9 cellular contexts compared by ENCODE assay signal in genomic region chr6:168968228-168968627, GRCh38.
DNase-seq lines count a peak whose midpoint lies in the region; ATAC-seq and TF ChIP-seq lines count a peak whose summit lies in the region.
"Had no signal": no experiment of that assay in that cellular context is flagged by ENCODE, and none has a peak within 500 bp of the region (broad histone marks: within the 10 kb centered on the region; RNA-seq: fewer than 3 reads in every experiment).

No MANE protein-coding gene starts in this region.

- H3K4me1 Mint-ChIP-seq in activated CD8-positive, alpha-beta T cell treated with anti-CD3 and anti-CD28 coated beads for 36 hours (ENCODE audit: low read depth): no peaks in the 10 kb centered on the region
- no peaks in the 10 kb centered on the region for H3K4me1 Mint-ChIP-seq in activated CD8-positive, alpha-beta T cell treated with anti-CD3 and anti-CD28 coated beads, Interleukin-2, amount 10 ng/mL, durations not matched to agents 7 days and 5 days (ENCODE audit: low read depth)

- POLR2A ChIA-PET in activated CD8-positive, alpha-beta T cell treated with anti-CD3 and anti-CD28 coated beads for 36 hours (lab: Charles Lee): no interaction called here
- POLR2A ChIA-PET in activated CD8-positive, alpha-beta T cell treated with anti-CD3 and anti-CD28 coated beads, Interleukin-2, amount 10 ng/mL, durations not matched to agents 7 days and 5 days (lab: Charles Lee): no interaction called here

- H3K4me3 Mint-ChIP-seq in activated CD8-positive, alpha-beta T cell treated with anti-CD3 and anti-CD28 coated beads for 36 hours: no peak overlapping the region
- H3K4me3 Mint-ChIP-seq in activated CD8-positive, alpha-beta T cell treated with anti-CD3 and anti-CD28 coated beads, Interleukin-2, amount 10 ng/mL, durations not matched to agents 7 days and 5 days: no peak overlapping the region

- CTCF ChIA-PET in activated CD8-positive, alpha-beta T cell treated with anti-CD3 and anti-CD28 coated beads for 36 hours (lab: Charles Lee): no interaction called here
- CTCF ChIA-PET in activated CD8-positive, alpha-beta T cell treated with anti-CD3 and anti-CD28 coated beads, Interleukin-2, amount 10 ng/mL, durations not matched to agents 7 days and 5 days (lab: Charles Lee): no interaction called here

- ATAC-seq in activated CD8-positive, alpha-beta T cell treated with anti-CD3 and anti-CD28 coated beads for 36 hours: no peak
- no peak for ATAC-seq in activated CD8-positive, alpha-beta T cell treated with anti-CD3 and anti-CD28 coated beads, Interleukin-2, amount 10 ng/mL, durations not matched to agents 7 days and 5 days
- no peak for ATAC-seq in HG02588 (IDR thresholded peaks at IDR 0.05; ENCODE audit: unreplicated experiment)
- ATAC-seq in HG03045 (IDR thresholded peaks at IDR 0.05; ENCODE audit: unreplicated experiment): no peak

- H3K36me3 Mint-ChIP-seq in activated CD8-positive, alpha-beta T cell treated with anti-CD3 and anti-CD28 coated beads for 36 hours (ENCODE audit: low read depth): no peaks in the 10 kb centered on the region
- H3K36me3 Mint-ChIP-seq in activated CD8-positive, alpha-beta T cell treated with anti-CD3 and anti-CD28 coated beads, Interleukin-2, amount 10 ng/mL, durations not matched to agents 7 days and 5 days (ENCODE audit: low read depth): no peaks in the 10 kb centered on the region

- H3K27ac Mint-ChIP-seq in activated CD8-positive, alpha-beta T cell treated with anti-CD3 and anti-CD28 coated beads for 36 hours: no peak overlapping the region
- no peak overlapping the region for H3K27ac Mint-ChIP-seq in activated CD8-positive, alpha-beta T cell treated with anti-CD3 and anti-CD28 coated beads, Interleukin-2, amount 10 ng/mL, durations not matched to agents 7 days and 5 days

- H3K9me3 Mint-ChIP-seq in activated CD8-positive, alpha-beta T cell treated with anti-CD3 and anti-CD28 coated beads for 36 hours: no peaks in the 10 kb centered on the region
- H3K9me3 Mint-ChIP-seq in activated CD8-positive, alpha-beta T cell treated with anti-CD3 and anti-CD28 coated beads, Interleukin-2, amount 10 ng/mL, durations not matched to agents 7 days and 5 days (ENCODE audit: insufficient read depth): no peaks in the 10 kb centered on the region

- DNase-seq in activated CD8-positive, alpha-beta T cell treated with anti-CD3 and anti-CD28 coated beads for 36 hours: peak; percentile 22
- DNase-seq in activated CD8-positive, alpha-beta T cell treated with anti-CD3 and anti-CD28 coated beads, Interleukin-2, amount 10 ng/mL, durations not matched to agents 7 days and 5 days: no peak
- peak; percentile 96 for DNase-seq in NCI-H774 (lab: John Stamatoyannopoulos, UW)
- DNase-seq in epithelial cell of prostate (ENCODE audit: low read depth, low spot score): peak; percentile 60
- peak; percentile 98 for DNase-seq in retinal pigment epithelial cell (ENCODE audit: low read depth)
- DNase-seq in stimulated activated CD4-positive, alpha-beta T cell treated with anti-CD3 and anti-CD28 coated beads, Interleukin-12 subunit alpha, Interleukin-12 subunit beta, amount 100 ng/mL, for 4 hours: no peak

- no peak for TF ChIP-seq CTCF in activated CD8-positive, alpha-beta T cell treated with anti-CD3 and anti-CD28 coated beads for 36 hours (IDR thresholded peaks at IDR 0.05)
- TF ChIP-seq CTCF in retinal pigment epithelial cell (conservative IDR thresholded peaks at IDR 0.05; ENCODE audit: low read depth, low read length): no peak

- H3K4me3 ChIP-seq in retinal pigment epithelial cell (ENCODE audit: low read length): no peak overlapping the region

- no peak overlapping the region for H3K27ac ChIP-seq in epithelial cell of prostate
- H3K27ac ChIP-seq: VCaP had no signal

- H3K27me3 Mint-ChIP-seq in activated CD8-positive, alpha-beta T cell treated with anti-CD3 and anti-CD28 coated beads for 36 hours: peaks cover 28% of the 10 kb centered on the region
- H3K27me3 Mint-ChIP-seq in activated CD8-positive, alpha-beta T cell treated with anti-CD3 and anti-CD28 coated beads, Interleukin-2, amount 10 ng/mL, durations not matched to agents 7 days and 5 days (ENCODE audit: low read depth): peaks cover 14% of the 10 kb centered on the region

- intact Hi-C loops in activated CD8-positive, alpha-beta T cell treated with anti-CD3 and anti-CD28 coated beads for 36 hours (cut with micrococcal nuclease): no loop called here

Comparison
In these comparisons a context has a peak if more than half of its experiments do, and no peak if none do; other contexts are left out.
1. DNase-seq: peak in activated CD8-positive, alpha-beta T cell treated with anti-CD3 and anti-CD28 coated beads for 36 hours (single experiment), NCI-H774 (single experiment), epithelial cell of prostate (single experiment) and retinal pigment epithelial cell (single experiment); none in activated CD8-positive, alpha-beta T cell treated with anti-CD3 and anti-CD28 coated beads, Interleukin-2, amount 10 ng/mL, durations not matched to agents 7 days and 5 days (single experiment) and stimulated activated CD4-positive, alpha-beta T cell treated with anti-CD3 and anti-CD28 coated beads, Interleukin-12 subunit alpha, Interleukin-12 subunit beta, amount 100 ng/mL, for 4 hours (single experiment).